8 cellular contexts compared by ENCODE assay signal in the genomic region with DNA sequence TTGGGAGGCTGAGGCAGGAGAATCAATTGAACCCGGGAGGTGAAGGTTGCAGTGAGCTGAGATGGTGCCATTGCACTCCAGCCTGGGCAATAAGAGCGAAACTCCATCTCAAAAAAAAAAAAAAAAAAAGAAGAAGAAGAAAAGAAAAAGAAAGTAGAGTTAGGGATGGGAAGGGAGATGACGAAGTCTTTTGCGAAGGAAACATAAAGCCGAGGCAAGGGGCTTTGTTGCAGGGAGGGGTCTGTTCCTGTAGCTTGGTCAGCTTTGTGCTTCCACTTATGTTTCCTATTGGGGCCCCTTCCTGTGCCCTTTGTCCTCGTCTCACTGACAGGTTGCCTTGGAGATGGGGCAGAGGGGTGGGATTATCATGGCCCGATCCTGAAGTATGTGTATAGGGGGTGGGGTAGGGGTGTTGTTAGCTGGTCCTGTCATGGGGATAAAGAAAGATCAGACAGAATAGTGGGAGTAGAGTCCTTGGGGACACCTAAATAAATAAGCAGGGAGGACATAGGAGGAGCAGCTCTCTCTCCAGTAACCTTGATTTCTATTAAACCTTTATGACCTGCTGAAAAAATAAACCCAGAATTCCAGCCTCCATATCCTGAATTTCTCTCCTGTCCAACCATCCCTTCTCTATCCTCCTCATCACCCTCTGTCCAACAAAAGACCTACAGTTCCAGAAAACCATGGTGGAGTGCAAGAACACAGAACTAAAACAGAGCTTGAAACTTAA. TPM values are rescaled to one million over a fixed set of nuclear protein-coding genes. Genes with fewer than 3 reads are reported as not detected.
DNase-seq lines count a peak whose midpoint lies in the region; ATAC-seq and TF ChIP-seq lines count a peak whose summit lies in the region.

No MANE protein-coding gene starts in this region.

- H3K27ac ChIP-seq in HEK293 (ENCODE audit: extremely low read depth, low read depth, low read length): peak overlapping the region; percentile 63
- H3K27ac ChIP-seq in epithelial cell of prostate: peak overlapping the region; percentile 96

- H3K36me3 ChIP-seq in HEK293 (ENCODE audit: control insufficient read depth in 2 of 2, insufficient read depth in 1 of 2, low read length in 2 of 2): peaks cover 14 to 36% of the 10 kb centered on the region in 2 experiments; a peak in 2 of 3 replicates

- H3K4me3 ChIP-seq in HEK293 (ENCODE audit: low read depth, low read length): no peak overlapping the region

- peaks cover 35% of the 10 kb centered on the region for H3K4me1 ChIP-seq in HEK293 (ENCODE audit: control insufficient read depth, insufficient read depth, low read length)

- ATAC-seq in HG02840 (IDR thresholded peaks at IDR 0.05; ENCODE audit: low FRiP score, unreplicated experiment): no peak

- POLR2A ChIA-PET in HEK293 (lab: Yijun Ruan, JAX): interaction anchor here (0.7 to 6.8 kb wide), 14 partner anchors 8 to 125 kb away, joined by 3 to 102 read pairs (median 6); partner anchors contain the start of genes ABHD16A, DDAH2, HSPA1A and HSPA1B

- DNase-seq in A172 (ENCODE audit: low spot score) (peak; percentile 10), SIG-M5 treated with dmso at 0.1 percent for 504 hours (lab: John Stamatoyannopoulos, UW; ENCODE audit: unreplicated experiment) (peak; percentile 83), epithelial cell of prostate (ENCODE audit: low read depth, low spot score) (no peak), renal cortical epithelial cell (ENCODE audit: low read depth) (peak; percentile 42), hippocampal formation (lab: John Stamatoyannopoulos, UW) (no peak), 8988T (no peak)

- H3K9me3 ChIP-seq in HEK293 (ENCODE audit: control insufficient read depth, insufficient read depth, low read depth, low read length): no peaks in the 10 kb centered on the region

- no peak for TF ChIP-seq CTCF in HEK293 (tag by site-specific recombination; IDR thresholded peaks at IDR 0.05)

- CTCF ChIA-PET in HEK293 (lab: Yijun Ruan, JAX): interaction anchor here (0.6 to 4.7 kb wide), 12 partner anchors 32 to 229 kb away, joined by 3 to 39 read pairs (median 4); partner anchors contain the start of genes GPANK1, LY6G5C, VARS1 and VWA7

TF ChIP-seq in HEK293, 187 proteins besides CTCF, POLR2A, EP300 and RAD21 (continues in another document):
- TF ChIP-seq SCRT1 (tag by site-specific recombination; IDR thresholded peaks at IDR 0.05; ENCODE audit: borderline replicate concordance) (no peak), ZXDB (tag by site-specific recombination; IDR thresholded peaks at IDR 0.05) (no peak), KLF8 (tag by site-specific recombination; IDR thresholded peaks at IDR 0.05) (peak; percentile 15; the same call in 1 of the 2 replicates), ZNF707 (tag by site-specific recombination; IDR thresholded peaks at IDR 0.05) (no peak), ZNF585B (tag by site-specific recombination; IDR thresholded peaks at IDR 0.05) (no peak), GFI1B (tag by site-specific recombination; IDR thresholded peaks at IDR 0.05) (no peak), ZBTB17 (tag by site-specific recombination; IDR thresholded peaks at IDR 0.05) (0 out of 2 replicates have a peak, but pooled peaks have one; percentile 31), ZEB2 (tag by site-specific recombination; IDR thresholded peaks at IDR 0.05) (no peak), ZNF133 (tag by site-specific recombination; IDR thresholded peaks at IDR 0.05) (no peak), ZNF791 (tag by site-specific recombination; IDR thresholded peaks at IDR 0.05) (no peak), ZBTB49 (tag by site-specific recombination; IDR thresholded peaks at IDR 0.05; ENCODE audit: low read depth) (no peak), ZNF239 (tag by site-specific recombination; IDR thresholded peaks at IDR 0.05) (no peak), KLF17 (tag by site-specific recombination; IDR thresholded peaks at IDR 0.05) (0 out of 2 replicates have a peak, but pooled peaks have one; percentile 53), KLF1 (tag by site-specific recombination; IDR thresholded peaks at IDR 0.05) (peak; percentile 100), ZNF433 (tag by site-specific recombination; IDR thresholded peaks at IDR 0.05; ENCODE audit: low read depth) (no peak), PRDM6 (tag by site-specific recombination; IDR thresholded peaks at IDR 0.05) (no peak), ZNF138 (tag by site-specific recombination; IDR thresholded peaks at IDR 0.05; ENCODE audit: borderline replicate concordance) (no peak), ZNF155 (tag by site-specific recombination; IDR thresholded peaks at IDR 0.05) (no peak)
- TF ChIP-seq, protein P1, sequence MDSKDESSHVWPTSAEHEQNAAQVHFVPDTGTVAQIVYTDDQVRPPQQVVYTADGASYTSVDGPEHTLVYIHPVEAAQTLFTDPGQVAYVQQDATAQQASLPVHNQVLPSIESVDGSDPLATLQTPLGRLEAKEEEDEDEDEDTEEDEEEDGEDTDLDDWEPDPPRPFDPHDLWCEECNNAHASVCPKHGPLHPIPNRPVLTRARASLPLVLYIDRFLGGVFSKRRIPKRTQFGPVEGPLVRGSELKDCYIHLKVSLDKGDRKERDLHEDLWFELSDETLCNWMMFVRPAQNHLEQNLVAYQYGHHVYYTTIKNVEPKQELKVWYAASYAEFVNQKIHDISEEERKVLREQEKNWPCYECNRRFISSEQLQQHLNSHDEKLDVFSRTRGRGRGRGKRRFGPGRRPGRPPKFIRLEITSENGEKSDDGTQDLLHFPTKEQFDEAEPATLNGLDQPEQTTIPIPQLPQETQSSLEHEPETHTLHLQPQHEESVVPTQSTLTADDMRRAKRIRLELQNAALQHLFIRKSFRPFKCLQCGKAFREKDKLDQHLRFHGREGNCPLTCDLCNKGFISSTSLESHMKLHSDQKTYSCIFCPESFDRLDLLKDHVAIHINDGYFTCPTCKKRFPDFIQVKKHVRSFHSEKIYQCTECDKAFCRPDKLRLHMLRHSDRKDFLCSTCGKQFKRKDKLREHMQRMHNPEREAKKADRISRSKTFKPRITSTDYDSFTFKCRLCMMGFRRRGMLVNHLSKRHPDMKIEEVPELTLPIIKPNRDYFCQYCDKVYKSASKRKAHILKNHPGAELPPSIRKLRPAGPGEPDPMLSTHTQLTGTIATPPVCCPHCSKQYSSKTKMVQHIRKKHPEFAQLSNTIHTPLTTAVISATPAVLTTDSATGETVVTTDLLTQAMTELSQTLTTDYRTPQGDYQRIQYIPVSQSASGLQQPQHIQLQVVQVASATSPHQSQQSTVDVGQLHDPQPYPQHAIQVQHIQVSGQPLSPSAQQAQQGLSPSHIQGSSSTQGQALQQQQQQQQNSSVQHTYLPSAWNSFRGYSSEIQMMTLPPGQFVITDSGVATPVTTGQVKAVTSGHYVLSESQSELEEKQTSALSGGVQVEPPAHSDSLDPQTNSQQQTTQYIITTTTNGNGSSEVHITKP (tag by site-specific recombination; IDR thresholded peaks at IDR 0.05): peak; percentile 62; the same call in 1 of the 2 replicates

RNA-seq across cellular contexts. Expression of gene CLIC1, which starts 1.2 kb away (rescaled TPM):
- total RNA-seq in A172 (2014; rRNA removed; shearing (Covaris generic)): 927 and 1,153 TPM in 2 replicates
- 345 and 2,008 TPM in 2 replicates for total RNA-seq in renal cortical epithelial cell

RNA-seq across cellular contexts. Expression of gene MSH5, which starts 2.3 kb away (rescaled TPM):
- 3.2 and 6.1 TPM in 2 replicates for total RNA-seq in A172 (2014; rRNA removed; shearing (Covaris generic))
- 4.4 and 6.6 TPM in 2 replicates for total RNA-seq in renal cortical epithelial cell

RNA-seq across cellular contexts. Expression of gene DDAH2, which starts 8.4 kb away (rescaled TPM):
- total RNA-seq in A172 (2014; rRNA removed; shearing (Covaris generic)): 134 and 166 TPM in 2 replicates
- 101 and 121 TPM in 2 replicates for total RNA-seq in renal cortical epithelial cell

RNA-seq across cellular contexts. Expression of gene MPIG6B, which starts 14.3 kb away (rescaled TPM):
- total RNA-seq in A172 (2014; rRNA removed; shearing (Covaris generic)): not detected in 2 replicates
- total RNA-seq in renal cortical epithelial cell: not detected in 2 replicates

RNA-seq across cellular contexts. Expression of gene LY6G6C, which starts 15.9 kb away (rescaled TPM):
- total RNA-seq in A172 (2014; rRNA removed; shearing (Covaris generic)): not detected in 2 replicates
- not detected in 2 replicates for total RNA-seq in renal cortical epithelial cell

Comparison
In these comparisons a context has a peak if more than half of its experiments do, and no peak if none do; other contexts are left out.
1. DNase-seq: peak in A172 (single experiment), SIG-M5 treated with dmso at 0.1 percent for 504 hours (single experiment) and renal cortical epithelial cell (single experiment); none in epithelial cell of prostate (single experiment), hippocampal formation (0 of 2) and 8988T (single experiment).